In genomic region chr1:4268262-4268889, GRCh38 we compare ENCODE assay signal across 15 cellular contexts.
DNase-seq lines count a peak whose midpoint lies in the region; TF ChIP-seq lines count a peak whose summit lies in the region.
"Had no signal": no experiment of that assay in that cellular context is flagged by ENCODE, and none has a peak within 500 bp of the region (broad histone marks: within the 10 kb centered on the region; RNA-seq: fewer than 3 reads in every experiment).

No MANE protein-coding gene starts in this region.

- H3K27ac Mint-ChIP-seq in activated CD4-positive, alpha-beta T cell treated with anti-CD3 and anti-CD28 coated beads, Interleukin-2, amount 10 ng/mL, durations not matched to agents 7 days and 5 days, result peak overlapping the region; percentile 38
- H3K27ac Mint-ChIP-seq in activated T-helper 2 cell treated with anti-CD3 and anti-CD28 coated beads, Interferon-gamma antibody, Interleukin-2, Interleukin-4, amounts not matched to agents 10 μg/mL and 5 μg/mL and 100 μg/mL, durations not matched to agents 14 hours and 24 hours and 36 hours, result no peak overlapping the region

- TF ChIP-seq CTCF in Loucy (conservative IDR thresholded peaks at IDR 0.05; ENCODE audit: low read length) (no peak), hepatocyte (IDR thresholded peaks at IDR 0.05; ENCODE audit: poor library complexity) (no peak)

- H3K9me3 ChIP-seq in Loucy (ENCODE audit: insufficient read depth, low read depth, low read length) (no peaks in the 10 kb centered on the region), hepatocyte (ENCODE audit: low read depth) (no peaks in the 10 kb centered on the region)
- H3K9me3 ChIP-seq: BLaER1, HAP-1 had no signal

- H3K27me3 Mint-ChIP-seq in activated CD4-positive, alpha-beta T cell treated with anti-CD3 and anti-CD28 coated beads, Interleukin-2, amount 10 ng/mL, durations not matched to agents 7 days and 5 days, result peaks cover 3% of the 10 kb centered on the region
- H3K27me3 Mint-ChIP-seq in activated T-helper 2 cell treated with anti-CD3 and anti-CD28 coated beads, Interferon-gamma antibody, Interleukin-2, Interleukin-4, amounts not matched to agents 10 μg/mL and 5 μg/mL and 100 μg/mL, durations not matched to agents 14 hours and 24 hours and 36 hours (ENCODE audit: low read depth), result peaks cover 2% of the 10 kb centered on the region

- no peaks in the 10 kb centered on the region for H3K36me3 ChIP-seq in Loucy (ENCODE audit: insufficient read depth, low read length)
- no peaks in the 10 kb centered on the region for H3K36me3 ChIP-seq in hepatocyte (replicated peaks; ENCODE audit: insufficient read depth, low read depth)
- H3K36me3 ChIP-seq: BLaER1, HAP-1 had no signal

- H3K4me1 ChIP-seq in Loucy (ENCODE audit: insufficient read depth, low read length, poor library complexity, severe bottlenecking) (peaks cover 34% of the 10 kb centered on the region), hepatocyte (ENCODE audit: insufficient read depth) (no peaks in the 10 kb centered on the region)
- H3K4me1 ChIP-seq: HAP-1 had no signal

- H2AFZ ChIP-seq in Loucy (ENCODE audit: low read length), result no peak overlapping the region
- H2AFZ ChIP-seq in hepatocyte, result no peak overlapping the region

- H3K4me1 Mint-ChIP-seq in activated CD4-positive, alpha-beta T cell treated with anti-CD3 and anti-CD28 coated beads, Interleukin-2, amount 10 ng/mL, durations not matched to agents 7 days and 5 days, result peaks cover 6% of the 10 kb centered on the region
- peaks cover 5% of the 10 kb centered on the region for H3K4me1 Mint-ChIP-seq in activated T-helper 2 cell treated with anti-CD3 and anti-CD28 coated beads, Interferon-gamma antibody, Interleukin-2, Interleukin-4, amounts not matched to agents 10 μg/mL and 5 μg/mL and 100 μg/mL, durations not matched to agents 14 hours and 24 hours and 36 hours (ENCODE audit: low read depth)

- H3K27me3 ChIP-seq in Loucy (ENCODE audit: insufficient read depth, low read length, poor library complexity, severe bottlenecking), result no peaks in the 10 kb centered on the region
- H3K27me3 ChIP-seq in hepatocyte, result no peaks in the 10 kb centered on the region
- H3K27me3 ChIP-seq: BLaER1 had no signal

- H3K4me2 ChIP-seq in Loucy (ENCODE audit: low read depth, low read length, poor library complexity, severe bottlenecking) (peak overlapping the region; percentile 62), hepatocyte (peak overlapping the region; percentile 45)

- H3F3A ChIP-seq in Loucy (ENCODE audit: low read depth), result no peaks in the 10 kb centered on the region

- DNase-seq in activated CD4-positive, alpha-beta T cell treated with anti-CD3 and anti-CD28 coated beads, Interleukin-2, amount 10 ng/mL, durations not matched to agents 7 days and 5 days, result no peak
- DNase-seq in activated CD4-positive, alpha-beta T cell treated with anti-CD3 and anti-CD28 coated beads, Interleukin-2, amount 50 U/mL, for 1 hour, result no peak
- DNase-seq in hepatocyte (ENCODE audit: low spot score) (no peak), amygdala (lab: John Stamatoyannopoulos, UW) (no peak)
- no peak for DNase-seq in NK-92 treated with Interleukin-12 subunit alpha and Interleukin-12 subunit beta, amount 100 ng/mL, for 24 hours (lab: John Stamatoyannopoulos, UW)
- no peak for DNase-seq in stimulated activated CD4-positive, alpha-beta T cell treated with anti-CD3 and anti-CD28 coated beads, Interleukin-2, amount 100 ng/mL, for 48 hours
- DNase-seq in activated T-helper 2 cell treated with anti-CD3 and anti-CD28 coated beads, Interferon-gamma antibody, Interleukin-2, Interleukin-4, amounts not matched to agents 10 μg/mL and 5 μg/mL and 100 μg/mL, durations not matched to agents 14 hours and 24 hours and 36 hours (ENCODE audit: low spot score), result no peak
- DNase-seq: AML-193; CD4-positive, CD25-positive, alpha-beta regulatory T cell; DMS 273 treated with DMSO at 0.1 percent for 48 hours; GOT3 had no signal

- POLR2A ChIA-PET in activated CD4-positive, alpha-beta T cell treated with anti-CD3 and anti-CD28 coated beads, Interleukin-2, amount 10 ng/mL, durations not matched to agents 7 days and 5 days (lab: Charles Lee), result no interaction called here

- H3K4me3 Mint-ChIP-seq in activated CD4-positive, alpha-beta T cell treated with anti-CD3 and anti-CD28 coated beads, Interleukin-2, amount 10 ng/mL, durations not matched to agents 7 days and 5 days, result no peak overlapping the region
- no peak overlapping the region for H3K4me3 Mint-ChIP-seq in activated T-helper 2 cell treated with anti-CD3 and anti-CD28 coated beads, Interferon-gamma antibody, Interleukin-2, Interleukin-4, amounts not matched to agents 10 μg/mL and 5 μg/mL and 100 μg/mL, durations not matched to agents 14 hours and 24 hours and 36 hours (ENCODE audit: low read depth)
- H3K4me3 Mint-ChIP-seq: CD4-positive, CD25-positive, alpha-beta regulatory T cell had no signal

- intact Hi-C loops in activated T-helper 2 cell treated with anti-CD3 and anti-CD28 coated beads, Interferon-gamma antibody, Interleukin-2, Interleukin-4, amounts not matched to agents 10 μg/mL and 5 μg/mL and 100 μg/mL, durations not matched to agents 14 hours and 24 hours and 36 hours (cut with micrococcal nuclease), result no loop called here

- no peak overlapping the region for H3K27ac ChIP-seq in hepatocyte
- H3K27ac ChIP-seq: 22Rv1, BLaER1 had no signal

- no peaks in the 10 kb centered on the region for H3K36me3 Mint-ChIP-seq in activated CD4-positive, alpha-beta T cell treated with anti-CD3 and anti-CD28 coated beads, Interleukin-2, amount 10 ng/mL, durations not matched to agents 7 days and 5 days (ENCODE audit: low read depth)
- no peaks in the 10 kb centered on the region for H3K36me3 Mint-ChIP-seq in activated T-helper 2 cell treated with anti-CD3 and anti-CD28 coated beads, Interferon-gamma antibody, Interleukin-2, Interleukin-4, amounts not matched to agents 10 μg/mL and 5 μg/mL and 100 μg/mL, durations not matched to agents 14 hours and 24 hours and 36 hours (ENCODE audit: low read depth)
- H3K36me3 Mint-ChIP-seq: CD4-positive, CD25-positive, alpha-beta regulatory T cell had no signal

- H4K20me1 ChIP-seq in Loucy (ENCODE audit: insufficient read depth, low read length, poor library complexity, severe bottlenecking) (no peaks in the 10 kb centered on the region), hepatocyte (ENCODE audit: insufficient read depth, poor library complexity, severe bottlenecking) (no peaks in the 10 kb centered on the region)
- H4K20me1 ChIP-seq: BLaER1 had no signal

- H3K9me3 Mint-ChIP-seq in activated CD4-positive, alpha-beta T cell treated with anti-CD3 and anti-CD28 coated beads, Interleukin-2, amount 10 ng/mL, durations not matched to agents 7 days and 5 days, result no peaks in the 10 kb centered on the region
- no peaks in the 10 kb centered on the region for H3K9me3 Mint-ChIP-seq in activated T-helper 2 cell treated with anti-CD3 and anti-CD28 coated beads, Interferon-gamma antibody, Interleukin-2, Interleukin-4, amounts not matched to agents 10 μg/mL and 5 μg/mL and 100 μg/mL, durations not matched to agents 14 hours and 24 hours and 36 hours

- peak overlapping the region; percentile 36 for H3K9ac ChIP-seq in Loucy (ENCODE audit: low read depth, low read length, poor library complexity, severe bottlenecking)
- H3K9ac ChIP-seq: BLaER1 had no signal

- H3K9me2 ChIP-seq in Loucy (replicated peaks; ENCODE audit: low read depth, low read length), result no peaks in the 10 kb centered on the region
- no peaks in the 10 kb centered on the region for H3K9me2 ChIP-seq in hepatocyte (replicated peaks; ENCODE audit: insufficient read depth)

- H3K4me3 ChIP-seq in Loucy (ENCODE audit: low read length, poor library complexity, severe bottlenecking), result peak overlapping the region; percentile 31
- H3K4me3 ChIP-seq in hepatocyte, result no peak overlapping the region
- H3K4me3 ChIP-seq: BLaER1, HAP-1 had no signal

- 90% methylated on average over 15 of the region's 15 CpGs for WGBS in hepatocyte (ENCODE audit: low lambda C conversion rate, missing lambda C conversion rate)

- H3K79me2 ChIP-seq in Loucy (ENCODE audit: insufficient read depth, low read length) (no peaks in the 10 kb centered on the region), hepatocyte (no peaks in the 10 kb centered on the region)

- CTCF ChIA-PET in activated CD4-positive, alpha-beta T cell treated with anti-CD3 and anti-CD28 coated beads, Interleukin-2, amount 10 ng/mL, durations not matched to agents 7 days and 5 days (lab: Charles Lee), result no interaction called here
